Comparison of ENCODE assay signal across 20 cellular contexts in genomic region chr3:195165790-195166189, GRCh38.
DNase-seq lines count a peak whose midpoint lies in the region; ATAC-seq and TF ChIP-seq lines count a peak whose summit lies in the region.
"Had no signal": no experiment of that assay in that cellular context is flagged by ENCODE, and none has a peak within 500 bp of the region (broad histone marks: within the 10 kb centered on the region; RNA-seq: fewer than 3 reads in every experiment).

No MANE protein-coding gene starts in this region.

- H3K4me2 ChIP-seq in OCI-LY3 (ENCODE audit: low read length) = peak overlapping the region; percentile 37; the same call in 1 of the 2 replicates

- DNase-seq in DMS53 (lab: John Stamatoyannopoulos, UW) (peak; percentile 20), DMS53 treated with DMSO at 0.1 percent for 48 hours (lab: John Stamatoyannopoulos, UW; ENCODE audit: unreplicated experiment) (no peak)
- DNase-seq in activated naive CD8-positive, alpha-beta T cell treated with anti-CD3 and anti-CD28 coated beads for 36 hours = no peak
- DNase-seq in activated naive CD8-positive, alpha-beta T cell treated with anti-CD3 and anti-CD28 coated beads, Interleukin-2, amount 50 U/mL, for 24 hours = no peak
- no peak for DNase-seq in stimulated activated effector memory CD8-positive, alpha-beta T cell treated with anti-CD3 and anti-CD28 coated beads, Interleukin-12 subunit alpha, Interleukin-12 subunit beta, amount 100 ng/mL, for 72 hours (ENCODE audit: low spot score in 2 of 2)
- DNase-seq in naive thymus-derived CD4-positive, alpha-beta T cell = no peak
- DNase-seq: 8988T, C1 segment of cervical spinal cord, DND-41, GDM1, HFFc6, MV-4-11, NCI-H1417 treated with DMSO at 0.1 percent for 48 hours, NCI-H2081 treated with DMSO at 0.1 percent for 48 hours, NCI-H2227 treated with DMSO at 0.1 percent for 48 hours had no signal

- H3K4me1 Mint-ChIP-seq in activated naive CD8-positive, alpha-beta T cell treated with anti-CD3 and anti-CD28 coated beads for 36 hours = peaks cover 39% of the 10 kb centered on the region
- peaks cover 41% of the 10 kb centered on the region for H3K4me1 Mint-ChIP-seq in activated naive CD8-positive, alpha-beta T cell treated with anti-CD3 and anti-CD28 coated beads, Interleukin-2, amount 50 U/mL, for 24 hours
- H3K4me1 Mint-ChIP-seq in stimulated activated effector memory CD8-positive, alpha-beta T cell treated with anti-CD3 and anti-CD28 coated beads, Interleukin-12 subunit alpha, Interleukin-12 subunit beta, amount 100 ng/mL, for 72 hours = peaks cover 32% of the 10 kb centered on the region
- peaks cover 22 to 36% (median 30%) of the 10 kb centered on the region in 7 donors for H3K4me1 Mint-ChIP-seq in naive thymus-derived CD4-positive, alpha-beta T cell

- no peaks in the 10 kb centered on the region for H4K20me1 ChIP-seq in OCI-LY3 (ENCODE audit: insufficient read depth, low read length)

- no peaks in the 10 kb centered on the region for H3K27me3 Mint-ChIP-seq in activated naive CD8-positive, alpha-beta T cell treated with anti-CD3 and anti-CD28 coated beads for 36 hours
- no peaks in the 10 kb centered on the region for H3K27me3 Mint-ChIP-seq in activated naive CD8-positive, alpha-beta T cell treated with anti-CD3 and anti-CD28 coated beads, Interleukin-2, amount 50 U/mL, for 24 hours
- no peaks in the 10 kb centered on the region for H3K27me3 Mint-ChIP-seq in naive thymus-derived CD4-positive, alpha-beta T cell
- H3K27me3 Mint-ChIP-seq: IgD-negative memory B cell had no signal

- H3K79me2 ChIP-seq in OCI-LY3 (ENCODE audit: low read length) = no peaks in the 10 kb centered on the region

- no peak overlapping the region for H3K9ac ChIP-seq in OCI-LY3 (ENCODE audit: low read length)

- H3K9me3 ChIP-seq in OCI-LY3 (ENCODE audit: insufficient read depth, low read length) = no peaks in the 10 kb centered on the region
- no peaks in the 10 kb centered on the region for H3K9me3 ChIP-seq in naive thymus-derived CD4-positive, alpha-beta T cell (ENCODE audit: control insufficient read depth in 2 of 3, low read length in 3 of 3)

- POLR2A ChIA-PET in naive thymus-derived CD4-positive, alpha-beta T cell (lab: Charles Lee) = interaction anchor here (0.5 kb wide), 1 partner anchor 19 kb away, joined by 3 read pairs; no protein-coding TSS in a partner anchor

- ATAC-seq in activated naive CD8-positive, alpha-beta T cell treated with anti-CD3 and anti-CD28 coated beads, Interleukin-2, amount 50 U/mL, for 24 hours = no peak
- peak; percentile 53 for ATAC-seq in stimulated activated effector memory CD8-positive, alpha-beta T cell treated with anti-CD3 and anti-CD28 coated beads, Interleukin-12 subunit alpha, Interleukin-12 subunit beta, amount 100 ng/mL, for 72 hours
- no peak for ATAC-seq in naive thymus-derived CD4-positive, alpha-beta T cell
- no peak for ATAC-seq in HG03175 (IDR thresholded peaks at IDR 0.05; ENCODE audit: unreplicated experiment)
- ATAC-seq: Right ventricle myocardium inferior had no signal

- H3K27ac Mint-ChIP-seq in activated naive CD8-positive, alpha-beta T cell treated with anti-CD3 and anti-CD28 coated beads for 36 hours = peak overlapping the region; percentile 21
- no peak overlapping the region for H3K27ac Mint-ChIP-seq in activated naive CD8-positive, alpha-beta T cell treated with anti-CD3 and anti-CD28 coated beads, Interleukin-2, amount 50 U/mL, for 24 hours
- peak overlapping the region; percentile 49 for H3K27ac Mint-ChIP-seq in stimulated activated effector memory CD8-positive, alpha-beta T cell treated with anti-CD3 and anti-CD28 coated beads, Interleukin-12 subunit alpha, Interleukin-12 subunit beta, amount 100 ng/mL, for 72 hours
- H3K27ac Mint-ChIP-seq in naive thymus-derived CD4-positive, alpha-beta T cell = no peak overlapping the region
- H3K27ac Mint-ChIP-seq: HFFc6 had no signal

- H3K36me3 Mint-ChIP-seq in activated naive CD8-positive, alpha-beta T cell treated with anti-CD3 and anti-CD28 coated beads for 36 hours = peaks cover 5% of the 10 kb centered on the region
- no peaks in the 10 kb centered on the region for H3K36me3 Mint-ChIP-seq in activated naive CD8-positive, alpha-beta T cell treated with anti-CD3 and anti-CD28 coated beads, Interleukin-2, amount 50 U/mL, for 24 hours (ENCODE audit: low read depth)
- H3K36me3 Mint-ChIP-seq in stimulated activated effector memory CD8-positive, alpha-beta T cell treated with anti-CD3 and anti-CD28 coated beads, Interleukin-12 subunit alpha, Interleukin-12 subunit beta, amount 100 ng/mL, for 72 hours = no peaks in the 10 kb centered on the region
- H3K36me3 Mint-ChIP-seq in naive thymus-derived CD4-positive, alpha-beta T cell = no peaks in the 10 kb centered on the region
- H3K36me3 Mint-ChIP-seq: IgD-negative memory B cell had no signal

- H3K27ac ChIP-seq in OCI-LY3 (ENCODE audit: low read length) = peak overlapping the region; percentile 6; the same call in 1 of the 2 replicates
- H3K27ac ChIP-seq in naive thymus-derived CD4-positive, alpha-beta T cell (ENCODE audit: low read depth, low read length) = no peak overlapping the region
- H3K27ac ChIP-seq: SK-N-MC had no signal

- no peaks in the 10 kb centered on the region for H3K36me3 ChIP-seq in OCI-LY3 (replicated peaks; ENCODE audit: low read depth, low read length)
- no peaks in the 10 kb centered on the region for H3K36me3 ChIP-seq in naive thymus-derived CD4-positive, alpha-beta T cell (ENCODE audit: control insufficient read depth in 2 of 3, insufficient read depth in 3 of 3, low read length in 3 of 3)

- no peak overlapping the region for H2AFZ ChIP-seq in OCI-LY3 (ENCODE audit: low read depth, low read length)

- H3K9me3 Mint-ChIP-seq in activated naive CD8-positive, alpha-beta T cell treated with anti-CD3 and anti-CD28 coated beads for 36 hours = no peaks in the 10 kb centered on the region
- H3K9me3 Mint-ChIP-seq in activated naive CD8-positive, alpha-beta T cell treated with anti-CD3 and anti-CD28 coated beads, Interleukin-2, amount 50 U/mL, for 24 hours = no peaks in the 10 kb centered on the region
- no peaks in the 10 kb centered on the region for H3K9me3 Mint-ChIP-seq in stimulated activated effector memory CD8-positive, alpha-beta T cell treated with anti-CD3 and anti-CD28 coated beads, Interleukin-12 subunit alpha, Interleukin-12 subunit beta, amount 100 ng/mL, for 72 hours
- H3K9me3 Mint-ChIP-seq in naive thymus-derived CD4-positive, alpha-beta T cell = no peaks in the 10 kb centered on the region
- H3K9me3 Mint-ChIP-seq: HFFc6, IgD-negative memory B cell had no signal

- H3K4me1 ChIP-seq in OCI-LY3 (ENCODE audit: low read length) = peaks cover 34% of the 10 kb centered on the region
- H3K4me1 ChIP-seq in naive thymus-derived CD4-positive, alpha-beta T cell (ENCODE audit: control insufficient read depth in 2 of 2, insufficient read depth in 2 of 2, low read length in 2 of 2) = peaks cover 0 to 9% of the 10 kb centered on the region in 2 donors

- intact Hi-C loops in naive thymus-derived CD4-positive, alpha-beta T cell (cut with micrococcal nuclease) = no loop called here

- no peak overlapping the region for H3K4me3 ChIP-seq in OCI-LY3 (ENCODE audit: low read length)
- no peak overlapping the region for H3K4me3 ChIP-seq in naive thymus-derived CD4-positive, alpha-beta T cell (ENCODE audit: low read length)
- H3K4me3 ChIP-seq: SK-N-MC had no signal

- CTCF ChIA-PET in naive thymus-derived CD4-positive, alpha-beta T cell (lab: Charles Lee) = no interaction called here

- H3K4me3 Mint-ChIP-seq in activated naive CD8-positive, alpha-beta T cell treated with anti-CD3 and anti-CD28 coated beads for 36 hours = no peak overlapping the region
- no peak overlapping the region for H3K4me3 Mint-ChIP-seq in activated naive CD8-positive, alpha-beta T cell treated with anti-CD3 and anti-CD28 coated beads, Interleukin-2, amount 50 U/mL, for 24 hours
- H3K4me3 Mint-ChIP-seq in stimulated activated effector memory CD8-positive, alpha-beta T cell treated with anti-CD3 and anti-CD28 coated beads, Interleukin-12 subunit alpha, Interleukin-12 subunit beta, amount 100 ng/mL, for 72 hours = no peak overlapping the region
- H3K4me3 Mint-ChIP-seq in naive thymus-derived CD4-positive, alpha-beta T cell = no peak overlapping the region
- H3K4me3 Mint-ChIP-seq: HFFc6 had no signal

- no peaks in the 10 kb centered on the region for H3K27me3 ChIP-seq in OCI-LY3 (ENCODE audit: low read depth, low read length)
- no peaks in the 10 kb centered on the region for H3K27me3 ChIP-seq in naive thymus-derived CD4-positive, alpha-beta T cell (ENCODE audit: control insufficient read depth in 2 of 2, insufficient read depth in 2 of 2, low read length in 2 of 2)

- TF ChIP-seq CTCF in OCI-LY3 (IDR thresholded peaks at IDR 0.05; ENCODE audit: low read depth, low read length) = no peak

Comparison
In these comparisons a context has a peak if more than half of its experiments do, and no peak if none do; other contexts are left out.
1. H3K27ac Mint-ChIP-seq: peak in activated naive CD8-positive, alpha-beta T cell treated with anti-CD3 and anti-CD28 coated beads for 36 hours (single experiment) and stimulated activated effector memory CD8-positive, alpha-beta T cell treated with anti-CD3 and anti-CD28 coated beads, Interleukin-12 subunit alpha, Interleukin-12 subunit beta, amount 100 ng/mL, for 72 hours (single experiment); none in activated naive CD8-positive, alpha-beta T cell treated with anti-CD3 and anti-CD28 coated beads, Interleukin-2, amount 50 U/mL, for 24 hours (single experiment) and naive thymus-derived CD4-positive, alpha-beta T cell (0 of 9).